ENCODE assay signal across 8 cellular contexts in the genomic region with DNA sequence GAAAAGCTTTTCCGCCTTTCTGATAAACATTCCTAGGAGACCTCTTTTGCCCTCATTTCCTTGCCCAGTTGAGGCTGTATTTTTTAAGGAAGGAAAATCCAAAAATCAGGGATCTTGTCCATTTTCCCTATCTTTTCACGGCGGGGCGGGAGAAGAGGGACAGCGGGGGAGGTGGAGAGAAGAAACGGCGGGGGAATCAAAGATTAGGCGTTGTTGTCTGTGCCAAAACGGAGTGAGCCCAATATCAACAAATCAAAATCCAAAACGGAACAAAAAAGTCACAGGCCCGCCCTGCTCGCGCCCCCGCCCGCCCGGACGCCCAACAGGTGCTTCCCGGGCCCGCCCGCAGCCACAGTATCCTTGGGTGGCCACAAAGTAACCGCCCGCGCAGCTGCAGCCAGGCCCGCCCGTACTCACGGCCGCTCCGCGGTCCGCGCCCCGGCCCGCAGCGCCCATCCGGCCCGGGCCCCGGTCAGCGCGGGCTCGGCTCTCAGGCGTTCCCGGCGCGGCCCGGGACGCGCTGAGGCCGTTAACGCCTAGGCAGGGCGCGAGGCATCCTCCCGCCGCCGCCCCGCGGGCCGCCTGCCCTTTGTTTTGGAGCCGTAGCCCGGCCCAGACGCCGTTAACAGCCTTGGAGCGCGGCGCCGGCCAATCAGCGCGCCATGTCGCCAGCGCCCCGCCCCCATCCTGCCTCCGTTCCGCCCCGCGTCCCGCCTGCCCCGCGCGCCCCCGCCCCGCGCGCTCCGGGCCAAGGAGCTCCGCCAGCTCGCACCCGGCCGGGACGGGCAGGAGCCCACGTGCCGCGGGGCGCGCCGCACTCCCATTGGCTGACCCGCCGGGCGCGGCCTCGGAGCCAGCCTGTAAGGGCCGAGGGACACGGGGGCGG. TPM values are rescaled to one million over a fixed set of nuclear protein-coding genes. Genes with fewer than 3 reads are reported as not detected.
A peak's percentile ranks its signal among the peaks of the same experiment; 100 is the strongest.
DNase-seq lines count a peak whose midpoint lies in the region; ATAC-seq and TF ChIP-seq lines count a peak whose summit lies in the region.

A gene with protein sequence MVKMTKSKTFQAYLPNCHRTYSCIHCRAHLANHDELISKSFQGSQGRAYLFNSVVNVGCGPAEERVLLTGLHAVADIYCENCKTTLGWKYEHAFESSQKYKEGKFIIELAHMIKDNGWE (minus strand): TSS at position 597 of the 886 bp plus-strand sequence. CDS start 25,050 bp downstream, outside the sequence.

- TF ChIP-seq POLR2A in GM18505 (IDR thresholded peaks at IDR 0.05; ENCODE audit: borderline replicate concordance, extremely low read depth, insufficient read depth, insufficient read length), result peak; percentile 41
- peak; percentile 99 to 100 for TF ChIP-seq POLR2A in uterus (IDR thresholded peaks at IDR 0.05)

- peak; percentile 82 for DNase-seq in NCI-H1694 treated with DMSO at 0.1 percent for 48 hours (lab: John Stamatoyannopoulos, UW)
- peak; percentile 93 for DNase-seq in T-helper 22 cell (ENCODE audit: low read depth)
- peak; percentile 85 for DNase-seq in astrocyte of the cerebellum (ENCODE audit: low read depth)
- DNase-seq in hepatic stellate cell (ENCODE audit: low spot score), result peak; percentile 99
- peak; percentile 99 for DNase-seq in putamen (ENCODE audit: low spot score)
- DNase-seq in uterus, result peak; percentile 94 to 96

- no peak for TF ChIP-seq CTCF in astrocyte of the cerebellum (IDR thresholded peaks at IDR 0.05; ENCODE audit: low read depth, low read length, missing control alignments)
- peak in 1 of 4 experiments; percentile 46 for TF ChIP-seq CTCF in uterus (IDR thresholded peaks at IDR 0.05)

- in situ Hi-C loops in astrocyte of the cerebellum (cut with HindIII; ENCODE audit: low sequenced_read_pairs), result no loop called here

- no peaks in the 10 kb centered on the region for H3K27me3 ChIP-seq in uterus

- no peaks in the 10 kb centered on the region for H3K36me3 ChIP-seq in uterus

- no peaks in the 10 kb centered on the region for H3K9me3 ChIP-seq in uterus

- peaks cover 0 to 8% of the 10 kb centered on the region in 2 donors for H3K4me1 ChIP-seq in uterus

- ATAC-seq in GM18505 (IDR thresholded peaks at IDR 0.05; ENCODE audit: unreplicated experiment) (peak; percentile 80), HG02885 (IDR thresholded peaks at IDR 0.05; ENCODE audit: poor library complexity, unreplicated experiment) (peak; percentile 85)

- intact Hi-C loops in uterus (cut with DNase I; ENCODE audit: low total_unique reads), result no loop called here

- peak within 1 kb of the TSS; percentile 74 to 77 for H3K27ac ChIP-seq in uterus

- peak within 1 kb of the TSS; percentile 48 for H3K4me3 ChIP-seq in astrocyte of the cerebellum (ENCODE audit: low read depth, low read length)
- H3K4me3 ChIP-seq in uterus, result peak within 1 kb of the TSS; percentile 36 to 57

RNA-seq across cellular contexts. Expression of the gene that starts here (rescaled TPM):
- total RNA-seq in uterus, result 10 to 100 TPM in 1 of 4 donors, 1 to 10 TPM in 3; 2.3 to 13.7 (median 7.6) TPM

Comparison
In these comparisons a context has a peak if more than half of its experiments do, and no peak if none do; other contexts are left out.
1. Peak in every context shown above with its lines: DNase-seq, ATAC-seq, H3K4me3 ChIP-seq and H3K27ac ChIP-seq.